27 cellular contexts compared by ENCODE assay signal in genomic region chr3:13681931-13682330, GRCh38.
"Had no signal": no experiment of that assay in that cellular context is flagged by ENCODE, and none has a peak within 500 bp of the region (broad histone marks: within the 10 kb centered on the region; RNA-seq: fewer than 3 reads in every experiment).

No MANE protein-coding gene starts in this region.

- H3K9me3 Mint-ChIP-seq: activated CD4-positive, alpha-beta memory T cell treated with anti-CD3 and anti-CD28 coated beads for 36 hours; activated CD4-positive, alpha-beta T cell treated with anti-CD3 and anti-CD28 coated beads, Interleukin-2, amount 10 ng/mL, durations not matched to agents 7 days and 5 days; activated naive CD8-positive, alpha-beta T cell treated with anti-CD3 and anti-CD28 coated beads, Interleukin-2, amount 50 U/mL, for 24 hours; activated T-cell treated with anti-CD3 and anti-CD28 coated beads, Interleukin-2, amount 50 U/mL, for 4 hours; T-helper 2 cell treated with Interferon-gamma antibody and Interleukin-4, amounts not matched to agents 5 μg/mL and 100 μg/mL, for 36 hours had no signal

- H3K4me1 ChIP-seq: ascending aorta, body of pancreas, Peyer's patch, SJSA1 had no signal

- H3K36me3 Mint-ChIP-seq: activated CD4-positive, alpha-beta memory T cell treated with anti-CD3 and anti-CD28 coated beads for 36 hours; activated naive CD4-positive, alpha-beta T cell treated with anti-CD3 and anti-CD28 coated beads, Interleukin-2, amount 50 U/mL, for 72 hours had no signal

- H3K27ac ChIP-seq: ascending aorta, body of pancreas, Peyer's patch, RWPE1, SJSA1 had no signal

- H3K27me3 ChIP-seq: ascending aorta, body of pancreas, Peyer's patch had no signal

- H3K4me3 ChIP-seq: ascending aorta, body of pancreas, Peyer's patch, SJSA1 had no signal

- DNase-seq: activated CD4-positive, alpha-beta memory T cell treated with anti-CD3 and anti-CD28 coated beads for 36 hours; activated CD4-positive, alpha-beta T cell treated with anti-CD3 and anti-CD28 coated beads, Interleukin-2, amount 10 ng/mL, durations not matched to agents 7 days and 5 days; activated CD4-positive, CD25-positive, alpha-beta regulatory T cell treated with anti-CD3 and anti-CD28 coated beads, Interleukin-2, amount 50 U/mL, for 72 hours; activated CD8-positive, alpha-beta memory T cell treated with anti-CD3 and anti-CD28 coated beads for 24 hours; activated effector memory CD4-positive, alpha-beta T cell treated with anti-CD3 and anti-CD28 coated beads, Interleukin-2, amount 50 U/mL, for 16 hours; activated naive CD4-positive, alpha-beta T cell treated with Interleukin-2 at 50 U/mL for 16 hours; activated naive CD8-positive, alpha-beta T cell treated with anti-CD3 and anti-CD28 coated beads, Interleukin-2, amount 50 U/mL, for 24 hours; activated T-cell treated with anti-CD3 and anti-CD28 coated beads, Interleukin-2, amount 50 U/mL, for 4 hours; amniotic stem cell; body of pancreas; Karpas-422; MM.1S; NCI-H1105; NCI-H1436; NCI-H1694 treated with DMSO at 0.1 percent for 48 hours; NCI-H2029 treated with DMSO at 0.1 percent for 48 hours; NCI-H510A treated with DMSO at 0.1 percent for 48 hours; NCI-H69; Peyer's patch; SHP77; SW 1271 had no signal

- H3K9me3 ChIP-seq: ascending aorta, body of pancreas, Peyer's patch, SJSA1 had no signal

- H3K36me3 ChIP-seq: ascending aorta, Peyer's patch, SJSA1 had no signal

- H3K4me1 Mint-ChIP-seq: activated CD4-positive, alpha-beta T cell treated with anti-CD3 and anti-CD28 coated beads, Interleukin-2, amount 10 ng/mL, durations not matched to agents 7 days and 5 days; activated naive CD8-positive, alpha-beta T cell treated with anti-CD3 and anti-CD28 coated beads, Interleukin-2, amount 50 U/mL, for 24 hours had no signal

- ATAC-seq: activated naive CD4-positive, alpha-beta T cell treated with anti-CD3 and anti-CD28 coated beads, Interleukin-2, amount 50 U/mL, for 72 hours; activated naive CD8-positive, alpha-beta T cell treated with anti-CD3 and anti-CD28 coated beads, Interleukin-2, amount 50 U/mL, for 24 hours; activated T-cell treated with anti-CD3 and anti-CD28 coated beads, Interleukin-2, amount 50 U/mL, for 4 hours; body of pancreas; SK-N-SH treated with all-trans-retinoic acid at 6 μM for 48 hours had no signal

- H3K27ac Mint-ChIP-seq: activated CD4-positive, alpha-beta memory T cell treated with anti-CD3 and anti-CD28 coated beads for 36 hours; activated CD4-positive, alpha-beta T cell treated with anti-CD3 and anti-CD28 coated beads, Interleukin-2, amount 10 ng/mL, durations not matched to agents 7 days and 5 days; activated naive CD4-positive, alpha-beta T cell treated with anti-CD3 and anti-CD28 coated beads, Interleukin-2, amount 50 U/mL, for 72 hours; activated naive CD8-positive, alpha-beta T cell treated with anti-CD3 and anti-CD28 coated beads, Interleukin-2, amount 50 U/mL, for 24 hours; T-helper 2 cell treated with Interferon-gamma antibody and Interleukin-4, amounts not matched to agents 5 μg/mL and 100 μg/mL, for 36 hours had no signal

- H3K4me3 Mint-ChIP-seq: activated CD4-positive, alpha-beta memory T cell treated with anti-CD3 and anti-CD28 coated beads for 36 hours; activated CD4-positive, alpha-beta T cell treated with anti-CD3 and anti-CD28 coated beads, Interleukin-2, amount 10 ng/mL, durations not matched to agents 7 days and 5 days; activated naive CD8-positive, alpha-beta T cell treated with anti-CD3 and anti-CD28 coated beads, Interleukin-2, amount 50 U/mL, for 24 hours; activated T-cell treated with anti-CD3 and anti-CD28 coated beads, Interleukin-2, amount 50 U/mL, for 4 hours; T-helper 2 cell treated with Interferon-gamma antibody and Interleukin-4, amounts not matched to agents 5 μg/mL and 100 μg/mL, for 36 hours had no signal
